In the genomic region with DNA sequence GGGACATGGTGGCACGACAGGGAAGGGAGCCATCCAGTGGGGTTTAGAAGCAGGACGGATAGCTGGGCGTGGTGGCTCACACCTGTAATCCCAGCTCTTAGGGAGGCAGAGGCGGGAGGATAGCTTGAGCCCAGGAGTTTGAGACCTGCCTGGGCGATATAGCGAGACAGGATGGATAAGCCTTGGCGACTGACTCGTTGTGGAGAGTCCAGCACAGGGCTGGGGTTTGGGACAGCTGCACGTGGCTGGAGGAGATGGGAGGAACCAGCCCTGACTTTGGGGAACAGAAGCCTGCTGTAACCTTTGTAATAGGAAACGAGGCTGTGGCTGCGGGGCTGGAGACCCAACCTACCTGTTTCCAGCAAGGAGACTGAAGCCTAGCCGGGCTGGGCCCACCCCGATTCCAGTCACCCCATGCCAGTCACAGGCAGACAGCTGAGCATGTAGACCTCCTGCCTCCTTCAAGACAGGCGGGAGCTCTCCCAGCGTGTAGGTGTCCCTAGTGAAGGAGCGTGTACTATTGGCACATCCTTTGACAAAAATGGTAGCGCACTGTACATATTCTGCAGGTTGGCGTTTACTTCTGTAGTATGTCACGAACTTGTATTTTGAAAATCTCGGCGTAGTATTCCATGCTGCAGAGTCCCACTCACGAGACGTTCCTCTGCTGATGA, we compare ENCODE assay signal across 19 cellular contexts. TPM values are rescaled to one million over a fixed set of nuclear protein-coding genes. Genes with fewer than 3 reads are reported as not detected.
"Had no signal": no experiment of that assay in that cellular context is flagged by ENCODE, and none has a peak within 500 bp of the region (broad histone marks: within the 10 kb centered on the region; RNA-seq: fewer than 3 reads in every experiment).

No MANE protein-coding gene starts in this region.

- H3K27me3 Mint-ChIP-seq: activated B cell treated with CpG ODN at 0.5 μM for 24 hours; activated CD4-positive, alpha-beta memory T cell treated with anti-CD3 and anti-CD28 coated beads for 36 hours; activated naive CD4-positive, alpha-beta T cell treated with anti-CD3 and anti-CD28 coated beads, Interleukin-2, amount 50 U/mL, for 24 hours; stimulated activated naive CD8-positive, alpha-beta T cell treated with anti-CD3 and anti-CD28 coated beads, Interleukin-15, amount 100 ng/mL, for 72 hours had no signal

- DNase-seq: activated B cell treated with CpG ODN at 0.5 μM for 24 hours; activated CD4-positive, alpha-beta memory T cell treated with anti-CD3 and anti-CD28 coated beads for 36 hours; activated CD4-positive, alpha-beta T cell treated with anti-CD3 and anti-CD28 coated beads for 4 hours; activated gamma-delta T cell; activated T-cell treated with anti-CD3 and anti-CD28 coated beads, Interleukin-2, amount 50 U/mL, for 48 hours; effector CD8-positive, alpha-beta T cell; mesenchymal stem cell; mucosa of descending colon; natural killer cell; stimulated activated CD4-positive, alpha-beta T cell treated with anti-CD3 and anti-CD28 coated beads, Interleukin-2, amount 100 ng/mL, for 24 hours; stimulated activated naive CD8-positive, alpha-beta T cell treated with anti-CD3 and anti-CD28 coated beads, Interleukin-15, amount 100 ng/mL, for 72 hours; T-helper 9 cell; trophoblast cell had no signal

- H3K4me1 Mint-ChIP-seq: activated B cell treated with CpG ODN at 0.5 μM for 24 hours had no signal

- FAIRE-seq: bronchial epithelial cell had no signal

- H3K4me3 Mint-ChIP-seq: activated B cell treated with CpG ODN at 0.5 μM for 24 hours; activated CD4-positive, alpha-beta memory T cell treated with anti-CD3 and anti-CD28 coated beads for 36 hours; activated naive CD4-positive, alpha-beta T cell treated with anti-CD3 and anti-CD28 coated beads, Interleukin-2, amount 50 U/mL, for 24 hours; natural killer cell; stimulated activated naive CD8-positive, alpha-beta T cell treated with anti-CD3 and anti-CD28 coated beads, Interleukin-15, amount 100 ng/mL, for 72 hours had no signal

- H3K27ac Mint-ChIP-seq: activated B cell treated with CpG ODN at 0.5 μM for 24 hours; activated CD4-positive, alpha-beta memory T cell treated with anti-CD3 and anti-CD28 coated beads for 36 hours; activated naive CD4-positive, alpha-beta T cell treated with anti-CD3 and anti-CD28 coated beads, Interleukin-2, amount 50 U/mL, for 24 hours; natural killer cell had no signal

- H3K27ac ChIP-seq: esophagus muscularis mucosa, gastroesophageal sphincter, prostate gland, vagina had no signal

- ATAC-seq: gastroesophageal sphincter; mucosa of descending colon; natural killer cell; stimulated activated naive CD8-positive, alpha-beta T cell treated with anti-CD3 and anti-CD28 coated beads, Interleukin-15, amount 100 ng/mL, for 72 hours had no signal

- H3K9me3 ChIP-seq: esophagus muscularis mucosa, gastroesophageal sphincter, mucosa of descending colon, prostate gland, vagina had no signal

- H3K27me3 ChIP-seq: esophagus muscularis mucosa, gastroesophageal sphincter, vagina had no signal

- H3K4me1 ChIP-seq: prostate gland, vagina had no signal

- H3K9me3 Mint-ChIP-seq: activated B cell treated with CpG ODN at 0.5 μM for 24 hours; activated CD4-positive, alpha-beta memory T cell treated with anti-CD3 and anti-CD28 coated beads for 36 hours; activated naive CD4-positive, alpha-beta T cell treated with anti-CD3 and anti-CD28 coated beads, Interleukin-2, amount 50 U/mL, for 24 hours; natural killer cell; stimulated activated naive CD8-positive, alpha-beta T cell treated with anti-CD3 and anti-CD28 coated beads, Interleukin-15, amount 100 ng/mL, for 72 hours had no signal

- H3K4me3 ChIP-seq: esophagus muscularis mucosa, gastroesophageal sphincter, mucosa of descending colon, prostate gland, vagina had no signal

RNA-seq across cellular contexts. Expression of gene TMC4, which starts 21.5 kb away (rescaled TPM):
- total RNA-seq: activated B cell treated with CpG ODN at 0.5 μM for 24 hours had no signal
